In the genomic region with DNA sequence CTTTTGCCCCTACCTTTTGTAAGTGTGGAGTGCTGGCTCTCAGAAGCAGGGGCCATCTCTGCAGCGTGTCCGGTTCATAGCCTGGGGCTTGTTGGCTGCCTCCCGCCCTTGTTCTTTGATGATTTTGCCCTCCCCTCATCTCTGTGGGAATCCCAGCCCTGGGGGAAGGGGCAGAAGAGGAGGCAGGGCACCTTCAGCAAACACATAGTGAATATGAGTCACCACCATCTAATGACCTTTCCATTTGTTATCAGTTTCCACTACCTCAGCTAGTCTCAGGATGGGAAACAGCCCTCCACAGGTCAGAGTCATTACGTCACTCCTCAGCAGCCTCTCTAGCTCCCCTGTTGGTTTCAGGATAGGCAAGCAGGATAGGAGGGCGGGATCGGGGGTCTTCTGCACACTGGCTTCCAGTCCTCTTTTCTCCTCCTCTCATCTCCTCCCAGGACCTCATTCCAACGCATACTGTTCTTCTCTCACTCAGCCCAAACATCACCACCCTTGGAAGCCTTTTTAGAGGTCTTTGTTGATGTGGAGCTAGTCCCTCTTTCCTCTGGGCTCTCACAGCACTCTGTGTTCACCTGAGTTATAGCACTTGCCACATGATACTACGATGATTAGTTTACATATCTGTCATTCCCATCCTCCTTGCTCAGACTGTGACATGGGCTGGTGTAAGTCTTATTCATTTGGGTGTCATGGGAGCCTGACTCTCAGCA, we compare ENCODE assay signal across 1 cellular context.
TF ChIP-seq lines count a peak whose summit lies in the region.

No MANE protein-coding gene starts in this region.

TF ChIP-seq in HepG2, 621 proteins besides CTCF, POLR2A, EP300 and RAD21 (continued from another document and continues in another):
- TF ChIP-seq SKIL (CRISPR knock-in tag; IDR thresholded peaks at IDR 0.05; ENCODE audit: borderline replicate concordance) (peak; percentile 82), THRA (CRISPR knock-in tag; IDR thresholded peaks at IDR 0.05; ENCODE audit: borderline replicate concordance) (peak; percentile 71; the same call in 1 of the 2 replicates), ZNF367 (CRISPR knock-in tag; IDR thresholded peaks at IDR 0.05; ENCODE audit: borderline replicate concordance) (no peak), ZFP36L2 (CRISPR knock-in tag; IDR thresholded peaks at IDR 0.05) (no peak), HMGA1 (CRISPR knock-in tag; conservative IDR thresholded peaks at IDR 0.05) (no peak), ZNF7 (CRISPR knock-in tag; IDR thresholded peaks at IDR 0.05) (no peak), MEIS1 (CRISPR knock-in tag; IDR thresholded peaks at IDR 0.05; ENCODE audit: borderline replicate concordance) (no peak), POLR2AphosphoS2 (IDR thresholded peaks at IDR 0.05; ENCODE audit: low read depth, low read length) (no peak), MEIS2 (CRISPR knock-in tag; IDR thresholded peaks at IDR 0.05) (0 out of 2 replicates have a peak, but pooled peaks have one; percentile 58), RAD51 (IDR thresholded peaks at IDR 0.05; ENCODE audit: borderline replicate concordance) (no peak), THYN1 (CRISPR knock-in tag; IDR thresholded peaks at IDR 0.05; ENCODE audit: borderline replicate concordance, low read depth) (no peak), PRDM10 (CRISPR knock-in tag; IDR thresholded peaks at IDR 0.05; ENCODE audit: low read depth) (0 out of 2 replicates have a peak, but pooled peaks have one; percentile 37), ZFAT (CRISPR knock-in tag; conservative IDR thresholded peaks at IDR 0.05) (no peak), ZNF670 (CRISPR knock-in tag; IDR thresholded peaks at IDR 0.05; ENCODE audit: borderline replicate concordance) (peak; percentile 75), ZBTB7B (CRISPR knock-in tag; IDR thresholded peaks at IDR 0.05) (peak; percentile 55), ZNF337 (CRISPR knock-in tag; IDR thresholded peaks at IDR 0.05; ENCODE audit: borderline replicate concordance, low read depth) (no peak), CREB1 (IDR thresholded peaks at IDR 0.05) (peak; percentile 96), CREB1 (CRISPR knock-in tag; IDR thresholded peaks at IDR 0.05) (peak; percentile 95), ARHGAP35 (CRISPR knock-in tag; IDR thresholded peaks at IDR 0.05; ENCODE audit: borderline replicate concordance) (no peak), ZNF326 (CRISPR knock-in tag; IDR thresholded peaks at IDR 0.05; ENCODE audit: borderline replicate concordance) (no peak), U2AF2 (IDR thresholded peaks at IDR 0.05; ENCODE audit: low read depth, low read length) (no peak), MYC (CRISPR knock-in tag; IDR thresholded peaks at IDR 0.05; ENCODE audit: borderline replicate concordance) (0 out of 2 replicates have a peak, but pooled peaks have one; percentile 18), ZBTB26 (CRISPR knock-in tag; IDR thresholded peaks at IDR 0.05; ENCODE audit: borderline replicate concordance) (peak; percentile 71; the same call in 1 of the 2 replicates), TP53 (CRISPR knock-in tag; conservative IDR thresholded peaks at IDR 0.05) (0 out of 2 replicates have a peak, but pooled peaks have one; percentile 67), NAIF1 (CRISPR knock-in tag; IDR thresholded peaks at IDR 0.05; ENCODE audit: borderline replicate concordance) (no peak), FOXO1 (CRISPR knock-in tag; IDR thresholded peaks at IDR 0.05) (peak; percentile 80), TAF15 (IDR thresholded peaks at IDR 0.05; ENCODE audit: low read depth, low read length, poor library complexity, severe bottlenecking) (no peak)
- TF ChIP-seq, protein P1, sequence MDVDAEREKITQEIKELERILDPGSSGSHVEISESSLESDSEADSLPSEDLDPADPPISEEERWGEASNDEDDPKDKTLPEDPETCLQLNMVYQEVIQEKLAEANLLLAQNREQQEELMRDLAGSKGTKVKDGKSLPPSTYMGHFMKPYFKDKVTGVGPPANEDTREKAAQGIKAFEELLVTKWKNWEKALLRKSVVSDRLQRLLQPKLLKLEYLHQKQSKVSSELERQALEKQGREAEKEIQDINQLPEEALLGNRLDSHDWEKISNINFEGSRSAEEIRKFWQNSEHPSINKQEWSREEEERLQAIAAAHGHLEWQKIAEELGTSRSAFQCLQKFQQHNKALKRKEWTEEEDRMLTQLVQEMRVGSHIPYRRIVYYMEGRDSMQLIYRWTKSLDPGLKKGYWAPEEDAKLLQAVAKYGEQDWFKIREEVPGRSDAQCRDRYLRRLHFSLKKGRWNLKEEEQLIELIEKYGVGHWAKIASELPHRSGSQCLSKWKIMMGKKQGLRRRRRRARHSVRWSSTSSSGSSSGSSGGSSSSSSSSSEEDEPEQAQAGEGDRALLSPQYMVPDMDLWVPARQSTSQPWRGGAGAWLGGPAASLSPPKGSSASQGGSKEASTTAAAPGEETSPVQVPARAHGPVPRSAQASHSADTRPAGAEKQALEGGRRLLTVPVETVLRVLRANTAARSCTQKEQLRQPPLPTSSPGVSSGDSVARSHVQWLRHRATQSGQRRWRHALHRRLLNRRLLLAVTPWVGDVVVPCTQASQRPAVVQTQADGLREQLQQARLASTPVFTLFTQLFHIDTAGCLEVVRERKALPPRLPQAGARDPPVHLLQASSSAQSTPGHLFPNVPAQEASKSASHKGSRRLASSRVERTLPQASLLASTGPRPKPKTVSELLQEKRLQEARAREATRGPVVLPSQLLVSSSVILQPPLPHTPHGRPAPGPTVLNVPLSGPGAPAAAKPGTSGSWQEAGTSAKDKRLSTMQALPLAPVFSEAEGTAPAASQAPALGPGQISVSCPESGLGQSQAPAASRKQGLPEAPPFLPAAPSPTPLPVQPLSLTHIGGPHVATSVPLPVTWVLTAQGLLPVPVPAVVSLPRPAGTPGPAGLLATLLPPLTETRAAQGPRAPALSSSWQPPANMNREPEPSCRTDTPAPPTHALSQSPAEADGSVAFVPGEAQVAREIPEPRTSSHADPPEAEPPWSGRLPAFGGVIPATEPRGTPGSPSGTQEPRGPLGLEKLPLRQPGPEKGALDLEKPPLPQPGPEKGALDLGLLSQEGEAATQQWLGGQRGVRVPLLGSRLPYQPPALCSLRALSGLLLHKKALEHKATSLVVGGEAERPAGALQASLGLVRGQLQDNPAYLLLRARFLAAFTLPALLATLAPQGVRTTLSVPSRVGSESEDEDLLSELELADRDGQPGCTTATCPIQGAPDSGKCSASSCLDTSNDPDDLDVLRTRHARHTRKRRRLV (CRISPR knock-in tag; IDR thresholded peaks at IDR 0.05), result no peak
- TF ChIP-seq, protein P2, sequence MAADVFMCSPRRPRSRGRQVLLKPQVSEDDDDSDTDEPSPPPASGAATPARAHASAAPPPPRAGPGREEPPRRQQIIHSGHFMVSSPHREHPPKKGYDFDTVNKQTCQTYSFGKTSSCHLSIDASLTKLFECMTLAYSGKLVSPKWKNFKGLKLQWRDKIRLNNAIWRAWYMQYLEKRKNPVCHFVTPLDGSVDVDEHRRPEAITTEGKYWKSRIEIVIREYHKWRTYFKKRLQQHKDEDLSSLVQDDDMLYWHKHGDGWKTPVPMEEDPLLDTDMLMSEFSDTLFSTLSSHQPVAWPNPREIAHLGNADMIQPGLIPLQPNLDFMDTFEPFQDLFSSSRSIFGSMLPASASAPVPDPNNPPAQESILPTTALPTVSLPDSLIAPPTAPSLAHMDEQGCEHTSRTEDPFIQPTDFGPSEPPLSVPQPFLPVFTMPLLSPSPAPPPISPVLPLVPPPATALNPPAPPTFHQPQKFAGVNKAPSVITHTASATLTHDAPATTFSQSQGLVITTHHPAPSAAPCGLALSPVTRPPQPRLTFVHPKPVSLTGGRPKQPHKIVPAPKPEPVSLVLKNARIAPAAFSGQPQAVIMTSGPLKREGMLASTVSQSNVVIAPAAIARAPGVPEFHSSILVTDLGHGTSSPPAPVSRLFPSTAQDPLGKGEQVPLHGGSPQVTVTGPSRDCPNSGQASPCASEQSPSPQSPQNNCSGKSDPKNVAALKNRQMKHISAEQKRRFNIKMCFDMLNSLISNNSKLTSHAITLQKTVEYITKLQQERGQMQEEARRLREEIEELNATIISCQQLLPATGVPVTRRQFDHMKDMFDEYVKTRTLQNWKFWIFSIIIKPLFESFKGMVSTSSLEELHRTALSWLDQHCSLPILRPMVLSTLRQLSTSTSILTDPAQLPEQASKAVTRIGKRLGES (CRISPR knock-in tag; IDR thresholded peaks at IDR 0.05; ENCODE audit: borderline replicate concordance), result no peak
- TF ChIP-seq, protein P3, sequence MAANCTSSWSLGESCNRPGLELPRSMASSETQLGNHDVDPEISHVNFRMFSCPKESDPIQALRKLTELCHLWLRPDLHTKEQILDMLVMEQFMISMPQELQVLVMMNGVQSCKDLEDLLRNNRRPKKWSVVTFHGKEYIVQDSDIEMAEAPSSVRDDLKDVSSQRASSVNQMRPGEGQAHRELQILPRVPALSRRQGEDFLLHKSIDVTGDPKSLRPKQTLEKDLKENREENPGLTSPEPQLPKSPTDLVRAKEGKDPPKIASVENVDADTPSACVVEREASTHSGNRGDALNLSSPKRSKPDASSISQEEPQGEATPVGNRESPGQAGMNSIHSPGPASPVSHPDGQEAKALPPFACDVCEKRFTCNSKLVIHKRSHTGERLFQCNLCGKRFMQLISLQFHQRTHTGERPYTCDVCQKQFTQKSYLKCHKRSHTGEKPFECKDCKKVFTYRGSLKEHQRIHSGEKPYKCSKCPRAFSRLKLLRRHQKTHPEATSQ (CRISPR knock-in tag; IDR thresholded peaks at IDR 0.05; ENCODE audit: borderline replicate concordance), result no peak
- TF ChIP-seq, protein P4, sequence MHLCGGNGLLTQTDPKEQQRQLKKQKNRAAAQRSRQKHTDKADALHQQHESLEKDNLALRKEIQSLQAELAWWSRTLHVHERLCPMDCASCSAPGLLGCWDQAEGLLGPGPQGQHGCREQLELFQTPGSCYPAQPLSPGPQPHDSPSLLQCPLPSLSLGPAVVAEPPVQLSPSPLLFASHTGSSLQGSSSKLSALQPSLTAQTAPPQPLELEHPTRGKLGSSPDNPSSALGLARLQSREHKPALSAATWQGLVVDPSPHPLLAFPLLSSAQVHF (CRISPR knock-in tag; IDR thresholded peaks at IDR 0.05), result no peak
- TF ChIP-seq, protein P5, sequence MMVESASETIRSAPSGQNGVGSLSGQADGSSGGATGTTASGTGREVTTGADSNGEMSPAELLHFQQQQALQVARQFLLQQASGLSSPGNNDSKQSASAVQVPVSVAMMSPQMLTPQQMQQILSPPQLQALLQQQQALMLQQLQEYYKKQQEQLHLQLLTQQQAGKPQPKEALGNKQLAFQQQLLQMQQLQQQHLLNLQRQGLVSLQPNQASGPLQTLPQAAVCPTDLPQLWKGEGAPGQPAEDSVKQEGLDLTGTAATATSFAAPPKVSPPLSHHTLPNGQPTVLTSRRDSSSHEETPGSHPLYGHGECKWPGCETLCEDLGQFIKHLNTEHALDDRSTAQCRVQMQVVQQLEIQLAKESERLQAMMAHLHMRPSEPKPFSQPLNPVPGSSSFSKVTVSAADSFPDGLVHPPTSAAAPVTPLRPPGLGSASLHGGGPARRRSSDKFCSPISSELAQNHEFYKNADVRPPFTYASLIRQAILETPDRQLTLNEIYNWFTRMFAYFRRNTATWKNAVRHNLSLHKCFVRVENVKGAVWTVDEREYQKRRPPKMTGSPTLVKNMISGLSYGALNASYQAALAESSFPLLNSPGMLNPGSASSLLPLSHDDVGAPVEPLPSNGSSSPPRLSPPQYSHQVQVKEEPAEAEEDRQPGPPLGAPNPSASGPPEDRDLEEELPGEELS (CRISPR knock-in tag; IDR thresholded peaks at IDR 0.05), result peak; percentile 82
